In genomic region chr14:55136241-55136640, GRCh38 we compare ENCODE assay signal across 17 cellular contexts. TPM values are rescaled to one million over a fixed set of nuclear protein-coding genes. Genes with fewer than 3 reads are reported as not detected.
DNase-seq lines count a peak whose midpoint lies in the region; ATAC-seq and TF ChIP-seq lines count a peak whose summit lies in the region.
"Had no signal": no experiment of that assay in that cellular context is flagged by ENCODE, and none has a peak within 500 bp of the region (broad histone marks: within the 10 kb centered on the region; RNA-seq: fewer than 3 reads in every experiment).

No MANE protein-coding gene starts in this region.

- peaks cover 2% of the 10 kb centered on the region for H3K27me3 Mint-ChIP-seq in activated T-helper 2 cell treated with anti-CD3 and anti-CD28 coated beads, Interferon-gamma antibody, Interleukin-2, Interleukin-4, amounts not matched to agents 10 μg/mL and 5 μg/mL and 100 μg/mL, durations not matched to agents 14 hours and 24 hours and 36 hours (ENCODE audit: low read depth)
- H3K27me3 Mint-ChIP-seq: activated CD4-positive, alpha-beta T cell treated with anti-CD3 and anti-CD28 coated beads, Interleukin-2, amount 10 ng/mL, durations not matched to agents 7 days and 5 days; CD8-positive, alpha-beta memory T cell had no signal

- H3K9me3 ChIP-seq in heart left ventricle = no peaks in the 10 kb centered on the region
- no peaks in the 10 kb centered on the region for H3K9me3 ChIP-seq in colonic mucosa
- H3K9me3 ChIP-seq in left lung = no peaks in the 10 kb centered on the region
- H3K9me3 ChIP-seq in vagina = no peaks in the 10 kb centered on the region
- H3K9me3 ChIP-seq: MG63, prostate gland, testis had no signal

- H3K4me1 ChIP-seq in heart left ventricle (peaks cover 6 to 82% (median 72%) of the 10 kb centered on the region in 12 donors), colonic mucosa (peaks cover 10% of the 10 kb centered on the region), left lung (peaks cover 20 to 92% of the 10 kb centered on the region in 2 donors), vagina (peaks cover 78% of the 10 kb centered on the region)
- H3K4me1 ChIP-seq: prostate gland had no signal

- no peak for TF ChIP-seq POLR2A in heart left ventricle (IDR thresholded peaks at IDR 0.05)
- no peak for TF ChIP-seq POLR2A in vagina (IDR thresholded peaks at IDR 0.05)

- intact Hi-C loops in heart left ventricle (cut with DNase I) (loop anchor here in 5 of 10 donors (2.0 to 5.0 kb wide), 3 partner anchors 44 to 84 kb away; partner anchors contain the start of gene MAPK1IP1L (in 1 of the 5)), Right ventricle myocardium superior (cut with DNase I) (no loop called here), colonic mucosa (cut with DNase I) (no loop called here), left lung (cut with DNase I) (no loop called here), vagina (cut with DNase I) (no loop called here)
- intact Hi-C loops in activated T-helper 2 cell treated with anti-CD3 and anti-CD28 coated beads, Interferon-gamma antibody, Interleukin-2, Interleukin-4, amounts not matched to agents 10 μg/mL and 5 μg/mL and 100 μg/mL, durations not matched to agents 14 hours and 24 hours and 36 hours (cut with micrococcal nuclease) = no loop called here

- 62 to 73% (median 67%) methylated on average over 3 of the region's 3 CpGs for WGBS in heart left ventricle, 4 donors

- H3K36me3 ChIP-seq in heart left ventricle = peaks cover 0 to 58% (median 43%) of the 10 kb centered on the region in 9 donors
- H3K36me3 ChIP-seq in colonic mucosa = peaks cover 26% of the 10 kb centered on the region
- peaks cover 0 to 68% of the 10 kb centered on the region in 2 donors for H3K36me3 ChIP-seq in left lung
- peaks cover 0 to 35% of the 10 kb centered on the region in 2 donors for H3K36me3 ChIP-seq in vagina

- no peak overlapping the region for H3K27ac Mint-ChIP-seq in activated T-helper 2 cell treated with anti-CD3 and anti-CD28 coated beads, Interferon-gamma antibody, Interleukin-2, Interleukin-4, amounts not matched to agents 10 μg/mL and 5 μg/mL and 100 μg/mL, durations not matched to agents 14 hours and 24 hours and 36 hours
- H3K27ac Mint-ChIP-seq: activated CD4-positive, alpha-beta T cell treated with anti-CD3 and anti-CD28 coated beads, Interleukin-2, amount 10 ng/mL, durations not matched to agents 7 days and 5 days had no signal

- H3K4me1 Mint-ChIP-seq in activated T-helper 2 cell treated with anti-CD3 and anti-CD28 coated beads, Interferon-gamma antibody, Interleukin-2, Interleukin-4, amounts not matched to agents 10 μg/mL and 5 μg/mL and 100 μg/mL, durations not matched to agents 14 hours and 24 hours and 36 hours (ENCODE audit: low read depth) = peaks cover 8% of the 10 kb centered on the region

- peak overlapping the region in 1 of 2 donors; percentile 51 for H3K9ac ChIP-seq in colonic mucosa (ENCODE audit: low read depth in 2 of 2, low read length in 2 of 2)

- H3K27ac ChIP-seq in heart left ventricle = peak overlapping the region in 10 of 12 donors; percentile 38 to 86 (median 77)
- peak overlapping the region; percentile 37 for H3K27ac ChIP-seq in colonic mucosa
- peak overlapping the region; percentile 9 to 60 for H3K27ac ChIP-seq in left lung
- H3K27ac ChIP-seq in vagina = peak overlapping the region; percentile 74
- H3K27ac ChIP-seq: 22Rv1 had no signal

- peak overlapping the region in 1 of 12 donors; percentile 48 for H3K4me3 ChIP-seq in heart left ventricle
- no peak overlapping the region for H3K4me3 ChIP-seq in colonic mucosa
- no peak overlapping the region for H3K4me3 ChIP-seq in left lung
- peak overlapping the region in 1 of 2 donors; percentile 6 for H3K4me3 ChIP-seq in vagina
- H3K4me3 ChIP-seq: MG63, prostate gland, testis had no signal

- TF ChIP-seq CTCF in heart left ventricle (IDR thresholded peaks at IDR 0.05) (no peak), colonic mucosa (IDR thresholded peaks at IDR 0.05) (no peak), left lung (IDR thresholded peaks at IDR 0.05) (no peak), vagina (IDR thresholded peaks at IDR 0.05) (no peak)

- H3K27me3 ChIP-seq in heart left ventricle (no peaks in the 10 kb centered on the region), colonic mucosa (no peaks in the 10 kb centered on the region), left lung (no peaks in the 10 kb centered on the region), vagina (no peaks in the 10 kb centered on the region)
- H3K27me3 ChIP-seq: MG63, testis had no signal

- peaks cover 37% of the 10 kb centered on the region for H3K36me3 Mint-ChIP-seq in activated T-helper 2 cell treated with anti-CD3 and anti-CD28 coated beads, Interferon-gamma antibody, Interleukin-2, Interleukin-4, amounts not matched to agents 10 μg/mL and 5 μg/mL and 100 μg/mL, durations not matched to agents 14 hours and 24 hours and 36 hours (ENCODE audit: low read depth)

- no peak for ATAC-seq in heart left ventricle
- ATAC-seq in Right ventricle myocardium superior (ENCODE audit: poor library complexity) = no peak
- ATAC-seq in left lung = no peak
- no peak for ATAC-seq in GM21447 (IDR thresholded peaks at IDR 0.05; ENCODE audit: unreplicated experiment)
- ATAC-seq: activated T-cell treated with anti-CD3 and anti-CD28 coated beads, Interleukin-2, amount 50 U/mL, for 4 hours had no signal

- no peaks in the 10 kb centered on the region for H3K9me3 Mint-ChIP-seq in activated T-helper 2 cell treated with anti-CD3 and anti-CD28 coated beads, Interferon-gamma antibody, Interleukin-2, Interleukin-4, amounts not matched to agents 10 μg/mL and 5 μg/mL and 100 μg/mL, durations not matched to agents 14 hours and 24 hours and 36 hours
- H3K9me3 Mint-ChIP-seq: activated CD4-positive, alpha-beta T cell treated with anti-CD3 and anti-CD28 coated beads, Interleukin-2, amount 10 ng/mL, durations not matched to agents 7 days and 5 days; activated T-cell treated with anti-CD3 and anti-CD28 coated beads, Interleukin-2, amount 50 U/mL, for 4 hours; CD8-positive, alpha-beta memory T cell had no signal

- H3K4me3 Mint-ChIP-seq in activated T-helper 2 cell treated with anti-CD3 and anti-CD28 coated beads, Interferon-gamma antibody, Interleukin-2, Interleukin-4, amounts not matched to agents 10 μg/mL and 5 μg/mL and 100 μg/mL, durations not matched to agents 14 hours and 24 hours and 36 hours (ENCODE audit: low read depth) = no peak overlapping the region
- H3K4me3 Mint-ChIP-seq: activated CD4-positive, alpha-beta T cell treated with anti-CD3 and anti-CD28 coated beads, Interleukin-2, amount 10 ng/mL, durations not matched to agents 7 days and 5 days; activated T-cell treated with anti-CD3 and anti-CD28 coated beads, Interleukin-2, amount 50 U/mL, for 4 hours; CD8-positive, alpha-beta memory T cell had no signal

- DNase-seq in heart left ventricle (no peak), Right ventricle myocardium superior (no peak), colonic mucosa (no peak), left lung (no peak), vagina (ENCODE audit: extremely low spot score in 2 of 2) (no peak), T-helper 9 cell (no peak)
- DNase-seq in activated T-helper 2 cell treated with anti-CD3 and anti-CD28 coated beads, Interferon-gamma antibody, Interleukin-2, Interleukin-4, amounts not matched to agents 10 μg/mL and 5 μg/mL and 100 μg/mL, durations not matched to agents 14 hours and 24 hours and 36 hours (ENCODE audit: low spot score) = no peak
- DNase-seq: activated CD4-positive, alpha-beta T cell treated with anti-CD3 and anti-CD28 coated beads, Interleukin-2, amount 10 ng/mL, durations not matched to agents 7 days and 5 days; activated T-cell treated with anti-CD3 and anti-CD28 coated beads, Interleukin-2, amount 50 U/mL, for 4 hours; CD8-positive, alpha-beta memory T cell; MG63; NCI-H1930; NCI-H82; testis had no signal

RNA-seq across cellular contexts. Expression of gene LGALS3, which starts 7.2 kb away (rescaled TPM):
- total RNA-seq in heart left ventricle (100 to 1,000 TPM; 143 to 372 (median 197) TPM), Right ventricle myocardium superior (246 TPM), colonic mucosa (1,000 to 10,000 TPM; 1,592 to 1,798 TPM), left lung (100 to 1,000 TPM; 332 to 369 TPM), vagina (417 TPM)
- 100 to 1,000 TPM; 272 to 311 TPM for polyA plus RNA-seq in heart left ventricle
- 14.8 and 18.7 TPM in 2 replicates for total RNA-seq in activated T-helper 2 cell treated with anti-CD3 and anti-CD28 coated beads, Interferon-gamma antibody, Interleukin-2, Interleukin-4, amounts not matched to agents 10 μg/mL and 5 μg/mL and 100 μg/mL, durations not matched to agents 14 hours and 24 hours and 36 hours

RNA-seq across cellular contexts. Expression of gene DLGAP5, which starts 55.1 kb away (rescaled TPM):
- total RNA-seq in heart left ventricle (10 to 100 TPM in 1 of 9 donors, under 1 TPM in 6, not detected in 2; 0.12 to 11.1 (median 0.65) TPM), Right ventricle myocardium superior (0.27 TPM), colonic mucosa (10 to 100 TPM; 10.5 to 35.9 TPM), left lung (1 to 10 TPM; 1.8 to 8.3 TPM), vagina (2.2 TPM)
- under 1 TPM in 1 of 2 donors, not detected in 1; 0.12 TPM for polyA plus RNA-seq in heart left ventricle
- 41.9 and 46.0 TPM in 2 replicates for total RNA-seq in activated T-helper 2 cell treated with anti-CD3 and anti-CD28 coated beads, Interferon-gamma antibody, Interleukin-2, Interleukin-4, amounts not matched to agents 10 μg/mL and 5 μg/mL and 100 μg/mL, durations not matched to agents 14 hours and 24 hours and 36 hours
